8 cellular contexts compared by ENCODE assay signal in genomic region chr5:177471610-177472356, GRCh38. TPM values are rescaled to one million over a fixed set of nuclear protein-coding genes. Genes with fewer than 3 reads are reported as not detected.
DNase-seq lines count a peak whose midpoint lies in the region; ATAC-seq, FAIRE-seq and TF ChIP-seq lines count a peak whose summit lies in the region.

No MANE protein-coding gene starts in this region.

- H3K27me3 ChIP-seq in WERI-Rb-1 (ENCODE audit: insufficient read depth, low read depth, severe bottlenecking), result no peaks in the 10 kb centered on the region

- H3K9me3 ChIP-seq in WERI-Rb-1 (ENCODE audit: severe bottlenecking), result no peaks in the 10 kb centered on the region

- no peak for TF ChIP-seq POLR2A in H54 (IDR thresholded peaks at IDR 0.05; ENCODE audit: low read depth, low read length)

- H3K4me3 ChIP-seq in WERI-Rb-1 (ENCODE audit: low read depth, low read length) (peak overlapping the region; percentile 65), skin epidermis (peak overlapping the region; percentile 63 to 73 (median 64))

- FAIRE-seq in H54 (lab: Jason Lieb, UNC), result no peak

- no peak for TF ChIP-seq CTCF in WERI-Rb-1 (IDR thresholded peaks at IDR 0.05; ENCODE audit: low read depth, low read length)

- peak; percentile 69 for DNase-seq in GM03348 (ENCODE audit: low spot score)
- DNase-seq in WERI-Rb-1, result no peak
- peak; percentile 86 for DNase-seq in Right ventricle myocardium superior
- no peak for DNase-seq in NAMALWA (ENCODE audit: low spot score)
- DNase-seq in posterior cingulate gyrus, result no peak
- no peak for DNase-seq in H54 (ENCODE audit: insufficient read length, low spot score)

- H3K27ac ChIP-seq in WERI-Rb-1, result peak overlapping the region; percentile 84
- peak overlapping the region in 11 of 21 experiments; percentile 57 to 90 (median 81) for H3K27ac ChIP-seq in skin epidermis

- peak; percentile 49 for ATAC-seq in Right ventricle myocardium superior (ENCODE audit: poor library complexity)
- no peak for ATAC-seq in GM18858 (IDR thresholded peaks at IDR 0.05; ENCODE audit: unreplicated experiment)

- peaks cover 43% of the 10 kb centered on the region for H3K36me3 ChIP-seq in WERI-Rb-1

- intact Hi-C loops in Right ventricle myocardium superior (cut with DNase I), result no loop called here
- intact Hi-C loops in posterior cingulate gyrus (cut with DNase I), result no loop called here

RNA-seq across cellular contexts. Expression of gene DBN1, which starts 1.7 kb away (rescaled TPM):
- 24.2 TPM for total RNA-seq in Right ventricle myocardium superior

RNA-seq across cellular contexts. Expression of gene PRR7, which starts 25.2 kb away (rescaled TPM):
- 0.59 TPM for total RNA-seq in Right ventricle myocardium superior

RNA-seq across cellular contexts. Expression of gene PDLIM7, which starts 25.6 kb away (rescaled TPM):
- total RNA-seq in Right ventricle myocardium superior, result 37.0 TPM

RNA-seq across cellular contexts. Expression of gene DOK3, which starts 37.8 kb away (rescaled TPM):
- 4.2 TPM for total RNA-seq in Right ventricle myocardium superior

RNA-seq across cellular contexts. Expression of gene DDX41, which starts 45.0 kb away (rescaled TPM):
- 22.6 TPM for total RNA-seq in Right ventricle myocardium superior

Comparison
In these comparisons a context has a peak if more than half of its experiments do, and no peak if none do; other contexts are left out.
1. DNase-seq: peak in GM03348 (single experiment) and Right ventricle myocardium superior (single experiment); none in WERI-Rb-1 (single experiment), NAMALWA (single experiment), posterior cingulate gyrus (0 of 10) and H54 (single experiment).